In the genomic region with DNA sequence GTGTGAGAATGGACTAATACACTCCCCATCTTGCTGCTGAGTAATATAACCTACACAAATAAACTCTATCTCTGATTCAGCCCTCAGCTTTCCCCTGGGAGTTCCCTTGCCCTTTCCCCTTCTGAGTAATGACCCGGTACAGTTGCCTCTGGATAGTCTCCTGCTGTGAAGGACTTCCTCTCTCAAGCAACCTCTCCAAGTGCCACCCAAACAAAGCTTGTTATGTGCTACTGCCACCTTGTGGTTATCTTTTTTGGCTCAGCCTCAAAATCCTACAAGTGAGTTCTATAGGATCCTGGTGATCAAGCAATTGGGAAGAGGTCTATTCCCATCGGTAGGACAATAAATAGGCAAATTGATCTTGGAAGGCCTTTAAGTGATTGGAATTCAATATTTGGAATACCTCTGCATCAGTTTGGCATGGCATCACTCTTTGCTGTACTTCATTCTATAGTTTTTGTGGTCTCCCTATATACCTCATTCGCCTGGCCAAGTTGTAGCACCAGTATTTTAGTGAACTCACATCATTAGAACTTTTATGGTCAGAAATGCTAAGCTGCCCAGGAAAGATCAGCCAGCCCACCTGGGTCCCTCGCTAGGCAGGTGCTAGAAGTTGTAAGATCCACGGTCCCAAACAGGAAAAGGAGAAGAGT, we compare ENCODE assay signal across 9 cellular contexts. TPM values are rescaled to one million over a fixed set of nuclear protein-coding genes. Genes with fewer than 3 reads are reported as not detected.
DNase-seq lines count a peak whose midpoint lies in the region; ATAC-seq and FAIRE-seq lines count a peak whose summit lies in the region.
"Had no signal": no experiment of that assay in that cellular context is flagged by ENCODE, and none has a peak within 500 bp of the region (broad histone marks: within the 10 kb centered on the region; RNA-seq: fewer than 3 reads in every experiment).

No MANE protein-coding gene starts in this region.

- ATAC-seq in left ventricle myocardium superior = peak; percentile 80
- ATAC-seq in sciatic nerve = peak; percentile 78

- peak; percentile 98 for FAIRE-seq in RCC 7860 (lab: Jason Lieb, UNC)

- intact Hi-C loops in left ventricle myocardium superior (cut with micrococcal nuclease) = no loop called here
- intact Hi-C loops in sciatic nerve (cut with DNase I) = no loop called here

- peak; percentile 0 for DNase-seq in NK-92 treated with Interleukin-12 subunit alpha and Interleukin-12 subunit beta, amount 100 ng/mL, for 24 hours (lab: John Stamatoyannopoulos, UW)
- no peak for DNase-seq in NK-92 (lab: John Stamatoyannopoulos, UW; ENCODE audit: unreplicated experiment)
- peak; percentile 92 for DNase-seq in H4 (ENCODE audit: low spot score)
- peak; percentile 82 for DNase-seq in LoVo (ENCODE audit: low spot score)
- DNase-seq in RCC 7860 (ENCODE audit: low spot score) = peak; percentile 91
- peak; percentile 61 for DNase-seq in amniotic stem cell (lab: John Stamatoyannopoulos, UW)
- no peak for DNase-seq in left ventricle myocardium superior
- DNase-seq in sciatic nerve (ENCODE audit: low spot score) = no peak

RNA-seq across cellular contexts. Expression of a gene that starts 40.1 kb away (rescaled TPM):
- total RNA-seq in H4 (2014; rRNA removed; shearing (Covaris generic)) = not detected in 2 replicates
- total RNA-seq in left ventricle myocardium superior = not detected
- not detected for total RNA-seq in sciatic nerve
- total RNA-seq: ovary had no signal

Comparison
In these comparisons a context has a peak if more than half of its experiments do, and no peak if none do; other contexts are left out.
1. DNase-seq: peak in NK-92 treated with Interleukin-12 subunit alpha and Interleukin-12 subunit beta, amount 100 ng/mL, for 24 hours (single experiment), H4 (single experiment), LoVo (single experiment), RCC 7860 (single experiment) and amniotic stem cell (single experiment); none in NK-92 (single experiment), left ventricle myocardium superior (single experiment) and sciatic nerve (single experiment).